ENCODE assay signal across 1 cellular context in the genomic region with DNA sequence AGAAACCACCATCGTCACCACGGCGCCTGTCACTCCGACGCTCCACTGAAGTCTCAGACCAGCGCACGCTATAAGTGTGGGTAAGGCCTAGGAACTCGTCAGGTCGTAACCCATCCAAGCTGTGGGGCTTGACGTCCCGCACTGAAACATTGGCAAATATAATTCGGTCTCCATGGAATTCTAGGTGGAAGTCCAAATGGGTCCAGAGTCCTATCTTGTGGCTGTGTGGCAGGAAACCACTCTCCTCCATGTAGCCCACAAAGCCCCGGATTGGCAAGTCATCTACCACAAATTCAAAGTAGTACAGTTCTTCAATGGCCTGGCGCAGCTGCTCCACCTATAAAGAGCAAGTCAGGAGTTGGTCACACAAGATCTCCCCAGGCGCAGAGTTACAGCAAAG.
TF ChIP-seq lines count a peak whose summit lies in the region.

No MANE protein-coding gene starts in this region.

TF ChIP-seq in HepG2, 621 proteins besides CTCF, POLR2A, EP300 and RAD21:
- TF ChIP-seq, protein P1, sequence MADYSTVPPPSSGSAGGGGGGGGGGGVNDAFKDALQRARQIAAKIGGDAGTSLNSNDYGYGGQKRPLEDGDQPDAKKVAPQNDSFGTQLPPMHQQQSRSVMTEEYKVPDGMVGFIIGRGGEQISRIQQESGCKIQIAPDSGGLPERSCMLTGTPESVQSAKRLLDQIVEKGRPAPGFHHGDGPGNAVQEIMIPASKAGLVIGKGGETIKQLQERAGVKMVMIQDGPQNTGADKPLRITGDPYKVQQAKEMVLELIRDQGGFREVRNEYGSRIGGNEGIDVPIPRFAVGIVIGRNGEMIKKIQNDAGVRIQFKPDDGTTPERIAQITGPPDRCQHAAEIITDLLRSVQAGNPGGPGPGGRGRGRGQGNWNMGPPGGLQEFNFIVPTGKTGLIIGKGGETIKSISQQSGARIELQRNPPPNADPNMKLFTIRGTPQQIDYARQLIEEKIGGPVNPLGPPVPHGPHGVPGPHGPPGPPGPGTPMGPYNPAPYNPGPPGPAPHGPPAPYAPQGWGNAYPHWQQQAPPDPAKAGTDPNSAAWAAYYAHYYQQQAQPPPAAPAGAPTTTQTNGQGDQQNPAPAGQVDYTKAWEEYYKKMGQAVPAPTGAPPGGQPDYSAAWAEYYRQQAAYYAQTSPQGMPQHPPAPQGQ (CRISPR knock-in tag; IDR thresholded peaks at IDR 0.05; ENCODE audit: borderline replicate concordance) = no peak
- peak; percentile 3; the same call in 1 of the 2 replicates for TF ChIP-seq RBFOX2 (IDR thresholded peaks at IDR 0.05; ENCODE audit: low read depth, low read length)
- TF ChIP-seq PPARG (CRISPR knock-in tag; conservative IDR thresholded peaks at IDR 0.05) = no peak
